ENCODE assay signal across 8 cellular contexts in genomic region chr6:44176935-44177509, GRCh38. TPM values are rescaled to one million over a fixed set of nuclear protein-coding genes. Genes with fewer than 3 reads are reported as not detected.
DNase-seq lines count a peak whose midpoint lies in the region; ATAC-seq and TF ChIP-seq lines count a peak whose summit lies in the region.
"Had no signal": no experiment of that assay in that cellular context is flagged by ENCODE, and none has a peak within 500 bp of the region (broad histone marks: within the 10 kb centered on the region; RNA-seq: fewer than 3 reads in every experiment).

No MANE protein-coding gene starts in this region.

- peak overlapping the region; percentile 44 for H3K4me3 Mint-ChIP-seq in neural progenitor cell
- no peak overlapping the region; a peak in 1 of 5 replicates for H3K4me3 Mint-ChIP-seq in H9
- H3K4me3 Mint-ChIP-seq in GM23338 = no peak overlapping the region; the same call in 2 of the 3 replicates

- H3K9me3 ChIP-seq in neural progenitor cell (ENCODE audit: low read depth) (no peaks in the 10 kb centered on the region), H9 (ENCODE audit: control insufficient read depth, low read depth, low read length) (no peaks in the 10 kb centered on the region)

- no peaks in the 10 kb centered on the region for H3K9me2 ChIP-seq in GM23338 (ENCODE audit: insufficient read depth)

- no peak overlapping the region for H2BK12ac ChIP-seq in H9 (ENCODE audit: insufficient read length, low read depth, low read length)

- no peak overlapping the region for H3K4ac ChIP-seq in H9 (ENCODE audit: low read depth, low read length)

- no peak overlapping the region for H2BK5ac ChIP-seq in H9 (ENCODE audit: insufficient read length, low read length)

- H2BK15ac ChIP-seq in H9 (ENCODE audit: low read depth, low read length) = no peak overlapping the region

- H3K4me2 ChIP-seq in neural progenitor cell = no peak overlapping the region
- H3K4me2 ChIP-seq in H9 (ENCODE audit: insufficient read depth, insufficient read length, low read length) = no peak overlapping the region
- H3K4me2 ChIP-seq in GM23338 = no peak overlapping the region

- H2BK20ac ChIP-seq in H9 (ENCODE audit: low read depth, low read length, poor library complexity, severe bottlenecking) = no peak overlapping the region

- H3F3A ChIP-seq in neural progenitor cell (ENCODE audit: low read depth) = peaks cover 3% of the 10 kb centered on the region
- H3F3A ChIP-seq in GM23338 (replicated peaks; ENCODE audit: low read depth) = no peaks in the 10 kb centered on the region

- H3K4me1 Mint-ChIP-seq in neural progenitor cell = peaks cover 13% of the 10 kb centered on the region
- H3K4me1 Mint-ChIP-seq in H9 = peaks cover 10 to 19% of the 10 kb centered on the region in 2 experiments
- peaks cover 15% of the 10 kb centered on the region for H3K4me1 Mint-ChIP-seq in GM23338

- H3K36me3 ChIP-seq in neural progenitor cell (no peaks in the 10 kb centered on the region), GM23338 (ENCODE audit: insufficient read depth) (no peaks in the 10 kb centered on the region)

- no CpG with 5 or more reads among the region's 21 CpGs for WGBS in H9 (ENCODE audit: extremely low coverage, insufficient read length, low lambda C conversion rate)

- no peak overlapping the region for H2AFZ ChIP-seq in neural progenitor cell (replicated peaks)
- H2AFZ ChIP-seq in H9 (ENCODE audit: low read length) = no peak overlapping the region
- no peak overlapping the region for H2AFZ ChIP-seq in GM23338

- H3K9me3 Mint-ChIP-seq in neural progenitor cell (no peaks in the 10 kb centered on the region), H9 (no peaks in the 10 kb centered on the region), GM23338 (no peaks in the 10 kb centered on the region)

- H3K4me3 ChIP-seq in neural progenitor cell (no peak overlapping the region), GM23338 (no peak overlapping the region)

- no peaks in the 10 kb centered on the region for H3K79me2 ChIP-seq in neural progenitor cell (ENCODE audit: low read depth)
- no peaks in the 10 kb centered on the region for H3K79me2 ChIP-seq in H9 (ENCODE audit: insufficient read depth, low read length)
- no peaks in the 10 kb centered on the region for H3K79me2 ChIP-seq in GM23338 (replicated peaks; ENCODE audit: insufficient read depth)

- no peak overlapping the region for H2BK120ac ChIP-seq in H9 (ENCODE audit: low read depth, low read length, poor library complexity, severe bottlenecking)

- H3K18ac ChIP-seq in H9 (ENCODE audit: insufficient read length, low read depth, low read length) = no peak overlapping the region

- H3K27ac ChIP-seq in neural progenitor cell (no peak overlapping the region), H9 (ENCODE audit: insufficient read length, low read depth, low read length) (no peak overlapping the region), GM23338 (ENCODE audit: low read depth) (no peak overlapping the region)

- H3K27me3 Mint-ChIP-seq in neural progenitor cell (ENCODE audit: insufficient read depth, low read depth) (peaks cover 15% of the 10 kb centered on the region), H9 (ENCODE audit: low read depth) (no peaks in the 10 kb centered on the region; the same call in none of the 2 replicates), GM23338 (ENCODE audit: insufficient read depth, low read depth, poor library complexity) (peaks cover 20% of the 10 kb centered on the region)

- H3K4me1 ChIP-seq in neural progenitor cell (no peaks in the 10 kb centered on the region), H9 (ENCODE audit: insufficient read depth, low read length) (peaks cover 2% of the 10 kb centered on the region; the same call in 1 of the 2 replicates), GM23338 (ENCODE audit: insufficient read depth) (no peaks in the 10 kb centered on the region)

- no peak overlapping the region for H4K5ac ChIP-seq in H9 (ENCODE audit: insufficient read length, low read depth, low read length)

- ATAC-seq in GM18498 (IDR thresholded peaks at IDR 0.05; ENCODE audit: unreplicated experiment) = peak; percentile 49
- peak; percentile 53 for ATAC-seq in GM21528 (IDR thresholded peaks at IDR 0.05; ENCODE audit: low FRiP score, unreplicated experiment)
- no peak for ATAC-seq in GM23338

- no peaks in the 10 kb centered on the region for H4K20me1 ChIP-seq in neural progenitor cell (ENCODE audit: low read depth)
- H4K20me1 ChIP-seq in H9 (ENCODE audit: control insufficient read depth, insufficient read depth, insufficient read length) = peaks cover 3% of the 10 kb centered on the region
- H4K20me1 ChIP-seq in GM23338 (replicated peaks; ENCODE audit: insufficient read depth) = no peaks in the 10 kb centered on the region

- no peaks in the 10 kb centered on the region for H3K79me1 ChIP-seq in H9 (ENCODE audit: insufficient read depth, low read depth, low read length, poor library complexity, severe bottlenecking)

- H3K27ac Mint-ChIP-seq in neural progenitor cell (no peak overlapping the region), H9 (no peak overlapping the region; a peak in 1 of 7 replicates), GM23338 (no peak overlapping the region)

- H4K91ac ChIP-seq in H9 (ENCODE audit: insufficient read length, low read depth, low read length) = no peak overlapping the region

- no peaks in the 10 kb centered on the region for H3K23me2 ChIP-seq in H9 (ENCODE audit: insufficient read length, low read depth, low read length, poor library complexity, severe bottlenecking)

- no peak for TF ChIP-seq CTCF in neural progenitor cell (IDR thresholded peaks at IDR 0.05)
- no peak for TF ChIP-seq CTCF in H9 (conservative IDR thresholded peaks at IDR 0.05)
- TF ChIP-seq CTCF in GM23338 (conservative IDR thresholded peaks at IDR 0.05; ENCODE audit: low read depth in 2 of 2) = no peak

- no peak overlapping the region for H3K23ac ChIP-seq in H9 (ENCODE audit: insufficient read length, low read depth, low read length)

- H3K27me3 ChIP-seq in neural progenitor cell (no peaks in the 10 kb centered on the region), H9 (ENCODE audit: insufficient read depth, low read length) (no peaks in the 10 kb centered on the region), GM23338 (ENCODE audit: insufficient read depth) (no peaks in the 10 kb centered on the region)

- H3K36me3 Mint-ChIP-seq in neural progenitor cell = no peaks in the 10 kb centered on the region
- no peaks in the 10 kb centered on the region; a peak in 1 of 7 replicates for H3K36me3 Mint-ChIP-seq in H9 (ENCODE audit: insufficient read depth in 1 of 3, low read depth in 3 of 3)
- H3K36me3 Mint-ChIP-seq in GM23338 (ENCODE audit: low read depth) = no peaks in the 10 kb centered on the region; the same call in 2 of the 3 replicates

- no peak overlapping the region for H3K9ac ChIP-seq in neural progenitor cell
- H3K9ac ChIP-seq in H9 (ENCODE audit: extremely low read depth, insufficient read length, low read length) = no peak overlapping the region

- no peak overlapping the region for H4K8ac ChIP-seq in H9 (replicated peaks; ENCODE audit: insufficient read length, low read depth, low read length)

- no peak overlapping the region for H3K14ac ChIP-seq in H9 (ENCODE audit: insufficient read depth, low read length)

- H3T11ph ChIP-seq in H9 (ENCODE audit: low read length) = no peak overlapping the region

- H3K56ac ChIP-seq in H9 (ENCODE audit: insufficient read length, low read depth, low read length) = no peak overlapping the region

- H2AK5ac ChIP-seq in H9 (ENCODE audit: insufficient read length, low read length) = no peak overlapping the region

- DNase-seq in SK-N-DZ (ENCODE audit: low spot score) (peak; percentile 71), neural progenitor cell (ENCODE audit: low spot score) (no peak), COLO668 (lab: John Stamatoyannopoulos, UW; ENCODE audit: unreplicated experiment) (no peak), H9 (no peak), GM23338 (ENCODE audit: low spot score) (no peak)
- DNase-seq: activated CD4-positive, alpha-beta T cell treated with anti-CD3 and anti-CD28 coated beads, Interleukin-2, amount 50 U/mL, for 1 hour had no signal

RNA-seq across cellular contexts. Expression of gene CAPN11, which starts 18.4 kb away (rescaled TPM):
- polyA plus RNA-seq in SK-N-DZ (2014; cell fraction: cytosol; rRNA removed) = 0.06 TPM in 1 of 2 replicates, not detected in the other
- 0.80 and 2.1 TPM in 2 replicates for polyA plus RNA-seq in SK-N-DZ (2014; cell fraction: nucleus; rRNA removed)
- 0.40 and 0.49 TPM in 2 replicates for total RNA-seq in neural progenitor cell (ENCODE audit: low replicate concordance)
- 0.28 and 0.29 TPM in 2 replicates for total RNA-seq in H9 (2021)
- 1.2 and 1.7 TPM in 2 replicates for total RNA-seq in GM23338 (2014; rRNA removed; shearing (Covaris generic))
- polyA plus RNA-seq in GM23338 (2016; fragmentation: Nextera tagmentation; extraction: Ambion mirVana) = 0.61 and 1.1 TPM in 2 replicates

RNA-seq across cellular contexts. Expression of gene MYMX, which starts 39.7 kb away (rescaled TPM):
- not detected in 2 replicates for polyA plus RNA-seq in SK-N-DZ (2014; cell fraction: cytosol; rRNA removed)
- polyA plus RNA-seq in SK-N-DZ (2014; cell fraction: nucleus; rRNA removed) = not detected in 2 replicates
- total RNA-seq in neural progenitor cell (ENCODE audit: low replicate concordance) (0.54 and 1.5 TPM in 2 replicates), H9 (2021) (1.1 and 1.8 TPM in 2 replicates)
- total RNA-seq in GM23338 (2014; rRNA removed; shearing (Covaris generic)) = 2.8 TPM in 2 replicates
- 5.2 and 7.1 TPM in 2 replicates for polyA plus RNA-seq in GM23338 (2016; fragmentation: Nextera tagmentation; extraction: Ambion mirVana)

RNA-seq across cellular contexts. Expression of gene SLC29A1, which starts 46.4 kb away (rescaled TPM):
- polyA plus RNA-seq in SK-N-DZ (2014; cell fraction: cytosol; rRNA removed) = 53.3 and 54.4 TPM in 2 replicates
- polyA plus RNA-seq in SK-N-DZ (2014; cell fraction: nucleus; rRNA removed) = 213 and 272 TPM in 2 replicates
- total RNA-seq in neural progenitor cell (ENCODE audit: low replicate concordance) (34.8 and 69.7 TPM in 2 replicates), H9 (2021) (118 and 124 TPM in 2 replicates)
- 149 and 169 TPM in 2 replicates for total RNA-seq in GM23338 (2014; rRNA removed; shearing (Covaris generic))
- 67.6 and 73.1 TPM in 2 replicates for polyA plus RNA-seq in GM23338 (2016; fragmentation: Nextera tagmentation; extraction: Ambion mirVana)

RNA-seq across cellular contexts. Expression of gene TMEM63B, which starts 49.7 kb away (rescaled TPM):
- polyA plus RNA-seq in SK-N-DZ (2014; cell fraction: cytosol; rRNA removed) = 19.2 and 19.9 TPM in 2 replicates
- polyA plus RNA-seq in SK-N-DZ (2014; cell fraction: nucleus; rRNA removed) = 29.5 and 38.4 TPM in 2 replicates
- total RNA-seq in neural progenitor cell (ENCODE audit: low replicate concordance) = 25.4 and 30.8 TPM in 2 replicates
- total RNA-seq in H9 (2021) = 56.3 and 56.8 TPM in 2 replicates
- total RNA-seq in GM23338 (2014; rRNA removed; shearing (Covaris generic)) = 30.2 and 36.0 TPM in 2 replicates
- 8.0 and 10.1 TPM in 2 replicates for polyA plus RNA-seq in GM23338 (2016; fragmentation: Nextera tagmentation; extraction: Ambion mirVana)

RNA-seq across cellular contexts. Expression of gene MRPL14, which starts 49.8 kb away (rescaled TPM):
- polyA plus RNA-seq in SK-N-DZ (2014; cell fraction: cytosol; rRNA removed) = 148 and 163 TPM in 2 replicates
- polyA plus RNA-seq in SK-N-DZ (2014; cell fraction: nucleus; rRNA removed) = 62.7 and 112 TPM in 2 replicates
- 40.4 and 53.5 TPM in 2 replicates for total RNA-seq in neural progenitor cell (ENCODE audit: low replicate concordance)
- 80.1 and 80.3 TPM in 2 replicates for total RNA-seq in H9 (2021)
- 62.6 and 70.0 TPM in 2 replicates for total RNA-seq in GM23338 (2014; rRNA removed; shearing (Covaris generic))
- polyA plus RNA-seq in GM23338 (2016; fragmentation: Nextera tagmentation; extraction: Ambion mirVana) = 178 and 191 TPM in 2 replicates
